ENCODE assay signal across 9 cellular contexts in the genomic region with DNA sequence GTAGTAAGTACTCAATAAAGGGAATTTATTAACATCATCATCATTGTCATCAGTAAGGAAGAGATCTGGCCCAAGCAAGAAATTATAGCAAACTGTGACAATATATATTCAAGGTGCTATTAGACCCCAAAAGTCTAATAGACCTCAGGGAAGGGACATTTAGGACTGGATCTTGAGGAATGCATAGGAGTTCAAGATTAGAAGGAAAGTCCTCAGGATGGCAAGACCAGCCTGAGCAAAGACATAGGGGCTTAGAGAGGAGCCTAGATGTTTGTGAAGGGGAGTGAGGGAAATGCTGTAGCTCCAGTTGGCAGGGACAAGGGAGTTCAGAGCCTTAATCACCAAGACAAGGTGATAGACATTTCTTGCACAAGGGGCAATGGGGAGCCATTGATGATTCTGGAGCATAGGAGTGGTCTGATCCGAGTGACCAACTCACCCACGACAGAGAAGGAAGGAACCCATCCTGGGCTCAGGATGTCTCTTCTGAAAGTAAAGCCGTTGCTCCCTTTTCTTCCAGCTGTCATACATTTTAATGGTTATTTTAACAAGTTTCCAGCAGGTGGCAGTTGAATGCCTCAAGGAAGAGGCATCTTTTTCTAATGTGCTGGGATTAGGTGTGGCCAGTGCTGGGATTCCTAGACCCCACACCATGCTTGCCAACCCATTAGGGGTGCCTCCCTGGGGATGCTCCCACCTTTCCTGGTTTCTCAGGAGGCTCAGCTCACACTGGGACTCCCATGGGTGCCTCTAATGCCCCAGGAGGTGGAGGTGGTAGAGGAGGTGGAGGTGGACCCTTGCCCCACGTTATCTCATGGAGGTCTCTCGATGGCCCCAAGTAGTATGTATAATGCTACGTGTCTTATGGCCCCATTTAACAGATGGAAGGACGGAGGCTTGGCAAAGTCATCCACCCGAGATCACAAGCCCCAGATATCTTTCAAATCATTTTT. TPM values are rescaled to one million over a fixed set of nuclear protein-coding genes. Genes with fewer than 3 reads are reported as not detected.
DNase-seq lines count a peak whose midpoint lies in the region; ATAC-seq, FAIRE-seq and TF ChIP-seq lines count a peak whose summit lies in the region.
"Had no signal": no experiment of that assay in that cellular context is flagged by ENCODE, and none has a peak within 500 bp of the region (broad histone marks: within the 10 kb centered on the region; RNA-seq: fewer than 3 reads in every experiment).

No MANE protein-coding gene starts in this region.

- no peak overlapping the region for H3K27ac ChIP-seq in lower lobe of right lung

- FAIRE-seq in GM12892 (lab: Jason Lieb, UNC), result peak; percentile 83
- no peak for FAIRE-seq in bronchial epithelial cell (lab: Jason Lieb, UNC)
- FAIRE-seq: frontal cortex had no signal

- intact Hi-C loops in lower lobe of right lung (cut with DNase I), result no loop called here

- peak; percentile 50 for TF ChIP-seq CTCF in bronchial epithelial cell (IDR thresholded peaks at IDR 0.05; ENCODE audit: insufficient read depth, low read length, severe bottlenecking)
- peak; percentile 35 for TF ChIP-seq CTCF in lower lobe of right lung (IDR thresholded peaks at IDR 0.05)

- no peaks in the 10 kb centered on the region for H3K9me3 ChIP-seq in lower lobe of right lung

- TF ChIP-seq POLR2A in GM12892 (IDR thresholded peaks at IDR 0.05; ENCODE audit: low read depth, low read length), result no peak

- no peaks in the 10 kb centered on the region for H3K27me3 ChIP-seq in bronchial epithelial cell (ENCODE audit: control insufficient read depth, insufficient read depth, low read length)
- H3K27me3 ChIP-seq in lower lobe of right lung (ENCODE audit: low read depth), result peaks cover 3% of the 10 kb centered on the region

- peak; percentile 39 to 56 for ATAC-seq in lower lobe of right lung
- no peak for ATAC-seq in GM19467 (IDR thresholded peaks at IDR 0.05; ENCODE audit: unreplicated experiment)
- ATAC-seq in HG03135 (IDR thresholded peaks at IDR 0.05; ENCODE audit: unreplicated experiment), result no peak
- ATAC-seq in GM21717 (IDR thresholded peaks at IDR 0.05; ENCODE audit: unreplicated experiment), result no peak

- no peaks in the 10 kb centered on the region for H3K4me1 ChIP-seq in lower lobe of right lung

- no peak overlapping the region for H3K4me3 ChIP-seq in bronchial epithelial cell (ENCODE audit: low read depth, low read length)
- H3K4me3 ChIP-seq in lower lobe of right lung, result no peak overlapping the region

- DNase-seq in AG20443 (ENCODE audit: low spot score) (peak; percentile 78), GM12892 (ENCODE audit: insufficient read length) (no peak), NCI-H774 (lab: John Stamatoyannopoulos, UW) (peak; percentile 23), bronchial epithelial cell (ENCODE audit: low read depth) (peak; percentile 55), lower lobe of right lung (no peak)

- H3K36me3 ChIP-seq in bronchial epithelial cell (ENCODE audit: control insufficient read depth, insufficient read depth, low read length) (peaks cover 1% of the 10 kb centered on the region), lower lobe of right lung (no peaks in the 10 kb centered on the region)

RNA-seq across cellular contexts. Expression of a gene that starts 37.8 kb away (rescaled TPM):
- polyA plus RNA-seq in GM12892 (2012; ENCODE audit: missing spikeins), result 1.3 TPM
- 4.5 and 4.6 TPM in 2 replicates for total RNA-seq in bronchial epithelial cell
- total RNA-seq in lower lobe of right lung, result 20.5 TPM

Comparison
In these comparisons a context has a peak if more than half of its experiments do, and no peak if none do; other contexts are left out.
1. DNase-seq: peak in AG20443 (single experiment), NCI-H774 (single experiment) and bronchial epithelial cell (single experiment); none in GM12892 (single experiment) and lower lobe of right lung (single experiment).
2. ATAC-seq: peak in lower lobe of right lung (2 of 2); none in GM19467 (single experiment), HG03135 (single experiment) and GM21717 (single experiment).